Comparison of ENCODE assay signal across 28 cellular contexts in the genomic region with DNA sequence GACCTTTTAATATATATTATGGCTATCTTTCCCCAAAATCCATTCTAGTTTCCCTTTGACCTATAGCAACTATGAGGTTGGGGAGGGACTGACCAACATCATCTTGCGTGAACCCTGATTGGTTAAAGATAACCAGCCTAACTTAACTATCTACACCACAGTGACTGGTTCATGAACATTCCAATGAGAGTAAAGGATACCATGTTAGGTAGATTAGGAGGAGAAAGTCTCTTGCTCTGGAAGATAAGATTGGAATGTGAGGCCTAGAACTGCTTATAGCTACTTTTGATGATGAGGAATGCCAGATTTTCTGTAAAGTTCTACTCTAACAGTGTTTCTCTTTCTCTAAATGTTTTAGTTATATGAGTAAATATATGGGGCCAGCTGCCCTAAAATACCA.
"Had no signal": no experiment of that assay in that cellular context is flagged by ENCODE, and none has a peak within 500 bp of the region (broad histone marks: within the 10 kb centered on the region; RNA-seq: fewer than 3 reads in every experiment).

No MANE protein-coding gene starts in this region.

- H3K27me3 ChIP-seq: neural progenitor cell, ovary, right lobe of liver, sigmoid colon, stomach, thyroid gland, tibial nerve, upper lobe of right lung, uterus had no signal

- H3K27ac ChIP-seq: neural progenitor cell, ovary, parathyroid adenoma, psoas muscle, right lobe of liver, sigmoid colon, stomach, thoracic aorta, thyroid gland, tibial nerve, upper lobe of right lung, uterus had no signal

- H3K4me1 ChIP-seq: neural progenitor cell, parathyroid adenoma, psoas muscle, right lobe of liver, sigmoid colon, stomach, thyroid gland, tibial nerve, upper lobe of right lung, uterus had no signal

- H3K36me3 Mint-ChIP-seq: neural progenitor cell; stimulated activated effector memory CD8-positive, alpha-beta T cell treated with anti-CD3 and anti-CD28 coated beads, Interleukin-12 subunit alpha, Interleukin-12 subunit beta, amount 100 ng/mL, for 72 hours; stimulated activated naive B cell treated with anti-CD40 and anti-IgM and Interleukin-4, amounts not matched to agents 10 μg/mL and 1 μg/mL and 100 μg/mL, for 72 hours; type B pancreatic cell had no signal

- H3K36me3 ChIP-seq: neural progenitor cell, ovary, right lobe of liver, sigmoid colon, stomach, thoracic aorta, thyroid gland, tibial nerve, upper lobe of right lung, uterus had no signal

- H3K27ac Mint-ChIP-seq: natural killer cell; nephron; neural progenitor cell; progenitor cell of endocrine pancreas; stimulated activated effector memory CD8-positive, alpha-beta T cell treated with anti-CD3 and anti-CD28 coated beads, Interleukin-12 subunit alpha, Interleukin-12 subunit beta, amount 100 ng/mL, for 72 hours; stimulated activated naive B cell treated with anti-CD40 and anti-IgM and Interleukin-4, amounts not matched to agents 10 μg/mL and 1 μg/mL and 100 μg/mL, for 72 hours; stimulated activated naive CD8-positive, alpha-beta T cell treated with anti-CD3 and anti-CD28 coated beads, Interleukin-15, Interleukin-2, amounts not matched to agents 100 ng/mL and 50 ng/mL, for 24 hours; type B pancreatic cell had no signal

- H3K4me3 ChIP-seq: neural progenitor cell, ovary, psoas muscle, right lobe of liver, sigmoid colon, stomach, thoracic aorta, thyroid gland, tibial nerve, upper lobe of right lung, uterus had no signal

- H3K9me3 Mint-ChIP-seq: stimulated activated naive CD8-positive, alpha-beta T cell treated with anti-CD3 and anti-CD28 coated beads, Interleukin-15, Interleukin-2, amounts not matched to agents 100 ng/mL and 50 ng/mL, for 24 hours had no signal

- H3K79me2 ChIP-seq: parathyroid adenoma had no signal

- DNase-seq: natural killer cell; occipital lobe; ovary; posterior cingulate gyrus; psoas muscle; right cardiac atrium; right lobe of liver; sigmoid colon; small intestine; stimulated activated CD4-positive, alpha-beta T cell treated with anti-CD3 and anti-CD28 coated beads, Interleukin-15, amount 100 ng/mL, for 24 hours; stimulated activated CD4-positive, alpha-beta T cell treated with anti-CD3 and anti-CD28 coated beads, Interleukin-2, amount 100 ng/mL, for 24 hours; stimulated activated CD4-positive, alpha-beta T cell treated with anti-CD3 and anti-CD28 coated beads, Interleukin-2, amount 100 ng/mL, for 48 hours; stimulated activated CD4-positive, alpha-beta T cell treated with anti-CD3 and anti-CD28 coated beads, Interleukin-4, amount 100 ng/mL, for 24 hours; stimulated activated naive B cell treated with anti-CD40 and anti-IgM and Interleukin-4, amounts not matched to agents 10 μg/mL and 1 μg/mL and 100 μg/mL, for 72 hours; stimulated activated naive CD4-positive, alpha-beta T cell treated with Interleukin-2 at 50 U/mL for 16 hours; stomach; thyroid gland; upper lobe of right lung; uterus had no signal

- H3K9ac ChIP-seq: neural progenitor cell, parathyroid adenoma had no signal

- H3K4me3 Mint-ChIP-seq: natural killer cell; nephron; neural progenitor cell; stimulated activated effector memory CD8-positive, alpha-beta T cell treated with anti-CD3 and anti-CD28 coated beads, Interleukin-12 subunit alpha, Interleukin-12 subunit beta, amount 100 ng/mL, for 72 hours; stimulated activated naive B cell treated with anti-CD40 and anti-IgM and Interleukin-4, amounts not matched to agents 10 μg/mL and 1 μg/mL and 100 μg/mL, for 72 hours; stimulated activated naive CD8-positive, alpha-beta T cell treated with anti-CD3 and anti-CD28 coated beads, Interleukin-15, Interleukin-2, amounts not matched to agents 100 ng/mL and 50 ng/mL, for 24 hours; type B pancreatic cell had no signal

- FAIRE-seq: small intestine had no signal

- ATAC-seq: natural killer cell; psoas muscle; right cardiac atrium; right lobe of liver; stimulated activated effector memory CD8-positive, alpha-beta T cell treated with anti-CD3 and anti-CD28 coated beads, Interleukin-12 subunit alpha, Interleukin-12 subunit beta, amount 100 ng/mL, for 72 hours; stimulated activated naive B cell treated with anti-CD40 and anti-IgM and Interleukin-4, amounts not matched to agents 10 μg/mL and 1 μg/mL and 100 μg/mL, for 72 hours; upper lobe of right lung had no signal

- H3K4me1 Mint-ChIP-seq: natural killer cell; nephron; neural progenitor cell; stimulated activated effector memory CD8-positive, alpha-beta T cell treated with anti-CD3 and anti-CD28 coated beads, Interleukin-12 subunit alpha, Interleukin-12 subunit beta, amount 100 ng/mL, for 72 hours; stimulated activated naive B cell treated with anti-CD40 and anti-IgM and Interleukin-4, amounts not matched to agents 10 μg/mL and 1 μg/mL and 100 μg/mL, for 72 hours had no signal

- H3K27me3 Mint-ChIP-seq: progenitor cell of endocrine pancreas; stimulated activated naive B cell treated with anti-CD40 and anti-IgM and Interleukin-4, amounts not matched to agents 10 μg/mL and 1 μg/mL and 100 μg/mL, for 72 hours; stimulated activated naive CD8-positive, alpha-beta T cell treated with anti-CD3 and anti-CD28 coated beads, Interleukin-15, Interleukin-2, amounts not matched to agents 100 ng/mL and 50 ng/mL, for 24 hours; type B pancreatic cell had no signal

- H3K4me2 ChIP-seq: neural progenitor cell had no signal
